Comparison of ENCODE assay signal across 14 cellular contexts in the genomic region with DNA sequence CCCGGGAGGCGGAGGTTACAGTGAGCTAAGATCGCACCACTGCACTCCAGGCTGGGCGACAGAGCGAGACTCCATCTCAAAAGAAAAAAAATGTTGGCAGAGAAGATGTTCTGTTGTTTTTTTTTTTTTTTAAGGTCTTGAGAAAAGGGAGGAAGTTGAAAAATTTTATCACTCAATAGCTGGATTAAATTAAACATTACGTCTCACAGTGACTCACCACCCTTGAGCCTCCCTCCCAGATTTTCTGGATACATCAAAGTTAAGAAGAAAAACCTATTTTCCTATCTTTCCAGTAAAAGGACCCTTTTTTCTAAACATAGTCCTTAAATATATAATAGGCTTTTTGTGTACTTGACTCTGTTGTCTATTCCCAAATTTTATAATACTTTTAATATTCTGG. TPM values are rescaled to one million over a fixed set of nuclear protein-coding genes. Genes with fewer than 3 reads are reported as not detected.
DNase-seq lines count a peak whose midpoint lies in the region; ATAC-seq, FAIRE-seq and TF ChIP-seq lines count a peak whose summit lies in the region.
"Had no signal": no experiment of that assay in that cellular context is flagged by ENCODE, and none has a peak within 500 bp of the region (broad histone marks: within the 10 kb centered on the region; RNA-seq: fewer than 3 reads in every experiment).

No MANE protein-coding gene starts in this region.

- no peaks in the 10 kb centered on the region for H3K27me3 Mint-ChIP-seq in CD4-positive, alpha-beta T cell
- no peaks in the 10 kb centered on the region for H3K27me3 Mint-ChIP-seq in T-helper 2 cell treated with Interferon-gamma antibody and Interleukin-4, amounts not matched to agents 5 μg/mL and 100 μg/mL, for 36 hours (ENCODE audit: low read depth)
- H3K27me3 Mint-ChIP-seq: activated CD4-positive, alpha-beta memory T cell treated with anti-CD3 and anti-CD28 coated beads for 36 hours; activated naive CD8-positive, alpha-beta T cell treated with anti-CD3 and anti-CD28 coated beads, Interleukin-2, amount 50 U/mL, for 24 hours had no signal

- no peak overlapping the region for H3K27ac ChIP-seq in CD4-positive, alpha-beta T cell (ENCODE audit: low read depth, low read length)
- peak overlapping the region in 7 of 8 donors; percentile 82 to 95 (median 88) for H3K27ac ChIP-seq in spleen

- no peak for DNase-seq in CD4-positive, alpha-beta T cell
- DNase-seq in fibroblast of pulmonary artery (ENCODE audit: low read depth) (peak; percentile 76), spleen (no peak), NCI-H82 treated with DMSO at 0.1 percent for 48 hours (lab: John Stamatoyannopoulos, UW; ENCODE audit: unreplicated experiment) (no peak), NK-92 (lab: John Stamatoyannopoulos, UW; ENCODE audit: unreplicated experiment) (no peak), frontal cortex (ENCODE audit: low spot score in 2 of 2) (no peak)
- no peak for DNase-seq in T-helper 2 cell treated with Interferon-gamma antibody and Interleukin-4, amounts not matched to agents 5 μg/mL and 100 μg/mL, for 36 hours (ENCODE audit: low spot score)
- DNase-seq: activated naive CD8-positive, alpha-beta T cell treated with anti-CD3 and anti-CD28 coated beads, Interleukin-2, amount 50 U/mL, for 24 hours; DND-41; erythroblast; GOT3; KBM-7 had no signal

- H3K4me3 ChIP-seq in fibroblast of pulmonary artery (replicated peaks; ENCODE audit: low read depth, low read length) (no peak overlapping the region), spleen (no peak overlapping the region)

- intact Hi-C loops in CD4-positive, alpha-beta T cell (cut with DNase I, micrococcal nuclease), result loop anchor here (2.0 to 10.0 kb wide), 5 partner anchors 33 to 125 kb away; a partner anchor contains a TSS
- intact Hi-C loops in spleen (cut with DNase I; ENCODE audit: low total_unique reads), result loop anchor here (10.0 kb wide), 1 partner anchor 155 kb away; no protein-coding TSS in a partner anchor

- H3K27me3 ChIP-seq in CD4-positive, alpha-beta T cell (ENCODE audit: control insufficient read depth, insufficient read depth, low read length), result no peaks in the 10 kb centered on the region
- no peaks in the 10 kb centered on the region for H3K27me3 ChIP-seq in spleen (replicated peaks in 1 of 7)

- peaks cover 26% of the 10 kb centered on the region for H3K4me1 Mint-ChIP-seq in CD4-positive, alpha-beta T cell (ENCODE audit: low read depth)
- peaks cover 19% of the 10 kb centered on the region for H3K4me1 Mint-ChIP-seq in T-helper 2 cell treated with Interferon-gamma antibody and Interleukin-4, amounts not matched to agents 5 μg/mL and 100 μg/mL, for 36 hours (ENCODE audit: low read depth)

- no peaks in the 10 kb centered on the region for H3K9me3 ChIP-seq in CD4-positive, alpha-beta T cell (ENCODE audit: control insufficient read depth, low read length)
- no peaks in the 10 kb centered on the region for H3K9me3 ChIP-seq in spleen

- peaks cover 25% of the 10 kb centered on the region for H3K36me3 Mint-ChIP-seq in CD4-positive, alpha-beta T cell (ENCODE audit: low read depth)
- peaks cover 25% of the 10 kb centered on the region for H3K36me3 Mint-ChIP-seq in T-helper 2 cell treated with Interferon-gamma antibody and Interleukin-4, amounts not matched to agents 5 μg/mL and 100 μg/mL, for 36 hours (ENCODE audit: low read depth)

- H3K4me1 ChIP-seq in spleen, result peaks cover 20 to 72% (median 32%) of the 10 kb centered on the region in 6 donors

- no peak for TF ChIP-seq POLR2A in spleen (IDR thresholded peaks at IDR 0.05)

- H3K27ac Mint-ChIP-seq in CD4-positive, alpha-beta T cell, result peak overlapping the region; percentile 88
- H3K27ac Mint-ChIP-seq in T-helper 2 cell treated with Interferon-gamma antibody and Interleukin-4, amounts not matched to agents 5 μg/mL and 100 μg/mL, for 36 hours, result no peak overlapping the region

- no peak for FAIRE-seq in frontal cortex (lab: Jason Lieb, UNC)

- ATAC-seq in CD4-positive, alpha-beta T cell (ENCODE audit: poor library complexity), result no peak
- ATAC-seq in SK-N-SH treated with all-trans-retinoic acid at 6 μM for 48 hours, result peak; percentile 34

- no peak for TF ChIP-seq CTCF in CD4-positive, alpha-beta T cell (IDR thresholded peaks at IDR 0.05)
- no peak for TF ChIP-seq CTCF in fibroblast of pulmonary artery (IDR thresholded peaks at IDR 0.05; ENCODE audit: low read length, missing control alignments)
- no peak for TF ChIP-seq CTCF in spleen (IDR thresholded peaks at IDR 0.05 in 8 of 11, conservative IDR thresholded peaks at IDR 0.05 in 3 of 11)

- CTCF ChIA-PET in CD4-positive, alpha-beta T cell (lab: Charles Lee), result interaction anchor here (1.1 to 3.4 kb wide), 16 partner anchors 11 to 163 kb away, joined by 3 to 34 read pairs (median 8); a partner anchor contains a TSS

- peaks cover 0 to 31% (median 25%) of the 10 kb centered on the region in 6 donors for H3K36me3 ChIP-seq in spleen

- 73 to 79% (median 75%) methylated on average over 6 of the region's 6 CpGs for WGBS in spleen, 5 donors

- no peaks in the 10 kb centered on the region for H3K9me3 Mint-ChIP-seq in CD4-positive, alpha-beta T cell
- peaks cover 3% of the 10 kb centered on the region for H3K9me3 Mint-ChIP-seq in T-helper 2 cell treated with Interferon-gamma antibody and Interleukin-4, amounts not matched to agents 5 μg/mL and 100 μg/mL, for 36 hours
- H3K9me3 Mint-ChIP-seq: activated CD4-positive, alpha-beta memory T cell treated with anti-CD3 and anti-CD28 coated beads for 36 hours; activated naive CD8-positive, alpha-beta T cell treated with anti-CD3 and anti-CD28 coated beads, Interleukin-2, amount 50 U/mL, for 24 hours had no signal

- no peak overlapping the region for H3K4me3 Mint-ChIP-seq in CD4-positive, alpha-beta T cell
- H3K4me3 Mint-ChIP-seq in T-helper 2 cell treated with Interferon-gamma antibody and Interleukin-4, amounts not matched to agents 5 μg/mL and 100 μg/mL, for 36 hours, result no peak overlapping the region

- POLR2A ChIA-PET in CD4-positive, alpha-beta T cell (lab: Charles Lee), result interaction anchor here (0.6 to 2.8 kb wide), 7 partner anchors 28 to 160 kb away, joined by 3 to 120 read pairs (median 13); a partner anchor contains a TSS

TF ChIP-seq in SK-N-SH treated with all-trans-retinoic acid at 6 μM for 48 hours, 23 proteins besides CTCF, POLR2A, EP300 and RAD21:
- TF ChIP-seq TCF4 (CRISPR knock-in tag; IDR thresholded peaks at IDR 0.05; ENCODE audit: borderline replicate concordance) (no peak), CSDC2 (CRISPR knock-in tag; IDR thresholded peaks at IDR 0.05) (no peak), ARNTL (CRISPR knock-in tag; IDR thresholded peaks at IDR 0.05; ENCODE audit: borderline replicate concordance, low read depth) (no peak), RARB (CRISPR knock-in tag; IDR thresholded peaks at IDR 0.05) (no peak), ZC3H10 (CRISPR knock-in tag; IDR thresholded peaks at IDR 0.05) (no peak), OSR1 (CRISPR knock-in tag; IDR thresholded peaks at IDR 0.05) (no peak), SNAI2 (CRISPR knock-in tag; IDR thresholded peaks at IDR 0.05) (no peak), ZFP3 (CRISPR knock-in tag; IDR thresholded peaks at IDR 0.05) (no peak), BACH2 (CRISPR knock-in tag; IDR thresholded peaks at IDR 0.05; ENCODE audit: borderline replicate concordance) (no peak), ZNF8 (CRISPR knock-in tag; IDR thresholded peaks at IDR 0.05) (no peak), GLIS3 (CRISPR knock-in tag; IDR thresholded peaks at IDR 0.05) (no peak), TOX (CRISPR knock-in tag; IDR thresholded peaks at IDR 0.05; ENCODE audit: borderline replicate concordance) (no peak), ESRRG (CRISPR knock-in tag; IDR thresholded peaks at IDR 0.05) (no peak), ISL1 (CRISPR knock-in tag; IDR thresholded peaks at IDR 0.05) (no peak), ZNF565 (CRISPR knock-in tag; conservative IDR thresholded peaks at IDR 0.05; ENCODE audit: low read depth) (no peak), PPARA (CRISPR knock-in tag; IDR thresholded peaks at IDR 0.05; ENCODE audit: borderline replicate concordance) (no peak)
- TF ChIP-seq, protein P1, sequence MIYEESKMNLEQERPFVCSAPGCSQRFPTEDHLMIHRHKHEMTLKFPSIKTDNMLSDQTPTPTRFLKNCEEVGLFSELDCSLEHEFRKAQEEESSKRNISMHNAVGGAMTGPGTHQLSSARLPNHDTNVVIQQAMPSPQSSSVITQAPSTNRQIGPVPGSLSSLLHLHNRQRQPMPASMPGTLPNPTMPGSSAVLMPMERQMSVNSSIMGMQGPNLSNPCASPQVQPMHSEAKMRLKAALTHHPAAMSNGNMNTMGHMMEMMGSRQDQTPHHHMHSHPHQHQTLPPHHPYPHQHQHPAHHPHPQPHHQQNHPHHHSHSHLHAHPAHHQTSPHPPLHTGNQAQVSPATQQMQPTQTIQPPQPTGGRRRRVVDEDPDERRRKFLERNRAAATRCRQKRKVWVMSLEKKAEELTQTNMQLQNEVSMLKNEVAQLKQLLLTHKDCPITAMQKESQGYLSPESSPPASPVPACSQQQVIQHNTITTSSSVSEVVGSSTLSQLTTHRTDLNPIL (CRISPR knock-in tag; IDR thresholded peaks at IDR 0.05; ENCODE audit: low read depth), result no peak
- TF ChIP-seq, protein P2, sequence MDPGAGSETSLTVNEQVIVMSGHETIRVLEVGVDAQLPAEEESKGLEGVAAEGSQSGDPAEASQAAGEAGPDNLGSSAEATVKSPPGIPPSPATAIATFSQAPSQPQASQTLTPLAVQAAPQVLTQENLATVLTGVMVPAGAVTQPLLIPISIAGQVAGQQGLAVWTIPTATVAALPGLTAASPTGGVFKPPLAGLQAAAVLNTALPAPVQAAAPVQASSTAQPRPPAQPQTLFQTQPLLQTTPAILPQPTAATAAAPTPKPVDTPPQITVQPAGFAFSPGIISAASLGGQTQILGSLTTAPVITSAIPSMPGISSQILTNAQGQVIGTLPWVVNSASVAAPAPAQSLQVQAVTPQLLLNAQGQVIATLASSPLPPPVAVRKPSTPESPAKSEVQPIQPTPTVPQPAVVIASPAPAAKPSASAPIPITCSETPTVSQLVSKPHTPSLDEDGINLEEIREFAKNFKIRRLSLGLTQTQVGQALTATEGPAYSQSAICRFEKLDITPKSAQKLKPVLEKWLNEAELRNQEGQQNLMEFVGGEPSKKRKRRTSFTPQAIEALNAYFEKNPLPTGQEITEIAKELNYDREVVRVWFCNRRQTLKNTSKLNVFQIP (CRISPR knock-in tag; IDR thresholded peaks at IDR 0.05; ENCODE audit: borderline replicate concordance, low read depth), result no peak

RNA-seq across cellular contexts. Expression of a gene that starts 35.5 kb away (rescaled TPM):
- 10 to 100 TPM; 20.4 to 26.8 TPM for total RNA-seq in CD4-positive, alpha-beta T cell
- total RNA-seq in spleen (10 to 100 TPM; 53.2 to 86.1 (median 75.6) TPM), frontal cortex (49.3 TPM)
- polyA plus RNA-seq in spleen, result 10 to 100 TPM in 2 of 3 donors, 1 to 10 TPM in 1; 9.2 to 12.8 (median 10.1) TPM

RNA-seq across cellular contexts. Expression of a gene that starts 42.9 kb away (rescaled TPM):
- 10 to 100 TPM; 14.6 to 17.7 TPM for total RNA-seq in CD4-positive, alpha-beta T cell
- 100 to 1,000 TPM in 5 of 7 donors, 10 to 100 TPM in 2; 87.1 to 133 (median 114) TPM for total RNA-seq in spleen
- polyA plus RNA-seq in spleen, result 10 to 100 TPM; 73.6 to 77.9 (median 77.4) TPM
- total RNA-seq in frontal cortex, result 60.3 TPM
